In the genomic region with DNA sequence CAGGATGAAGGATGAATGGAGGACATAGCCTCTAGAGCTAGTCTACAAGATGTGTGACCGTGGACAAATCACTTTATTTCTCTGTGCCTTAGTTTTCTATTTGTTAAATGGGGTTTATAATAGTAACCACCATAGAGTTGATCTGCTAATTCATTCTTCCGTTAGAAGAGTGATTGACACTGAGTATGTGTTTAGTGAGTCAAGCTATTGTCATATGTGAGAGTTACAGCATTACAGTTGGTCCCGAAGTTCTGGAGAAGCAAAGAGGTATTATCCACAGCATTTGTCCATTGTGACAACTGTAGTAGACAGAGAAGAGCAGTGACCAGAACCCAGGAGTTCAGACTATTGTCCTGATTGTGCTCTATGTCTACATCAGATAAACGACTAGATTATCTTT, we compare ENCODE assay signal across 16 cellular contexts. TPM values are rescaled to one million over a fixed set of nuclear protein-coding genes. Genes with fewer than 3 reads are reported as not detected.
"Had no signal": no experiment of that assay in that cellular context is flagged by ENCODE, and none has a peak within 500 bp of the region (broad histone marks: within the 10 kb centered on the region; RNA-seq: fewer than 3 reads in every experiment).

No MANE protein-coding gene starts in this region.

- H3K36me3 ChIP-seq: brain microvascular endothelial cell, spleen, uterus had no signal

- H3K27ac Mint-ChIP-seq: activated B cell treated with CpG ODN at 0.5 μM for 24 hours; activated CD4-positive, alpha-beta memory T cell treated with anti-CD3 and anti-CD28 coated beads for 36 hours; nephron progenitor cell had no signal

- H3K27me3 Mint-ChIP-seq: activated CD4-positive, alpha-beta memory T cell treated with anti-CD3 and anti-CD28 coated beads for 36 hours had no signal

- H3K4me1 ChIP-seq: uterus had no signal

- H3K4me3 Mint-ChIP-seq: activated B cell treated with CpG ODN at 0.5 μM for 24 hours; activated CD4-positive, alpha-beta memory T cell treated with anti-CD3 and anti-CD28 coated beads for 36 hours; nephron progenitor cell had no signal

- DNase-seq: activated B cell treated with CpG ODN at 0.5 μM for 24 hours; activated CD4-positive, alpha-beta memory T cell treated with anti-CD3 and anti-CD28 coated beads for 36 hours; activated CD4-positive, alpha-beta T cell treated with anti-CD3 and anti-CD28 coated beads for 4 hours; activated naive CD4-positive, alpha-beta T cell; activated T-cell treated with anti-CD3 and anti-CD28 coated beads for 4 hours; aorta; brain microvascular endothelial cell; cortex of kidney; effector CD8-positive, alpha-beta T cell; nephron progenitor cell; occipital lobe; retina; spleen; stimulated activated CD4-positive, alpha-beta T cell treated with anti-CD3 and anti-CD28 coated beads, Interleukin-4, amount 100 ng/mL, for 4 hours; stimulated activated naive CD4-positive, alpha-beta T cell; uterus had no signal

- H3K27ac ChIP-seq: brain microvascular endothelial cell, uterus had no signal

- H3K27me3 ChIP-seq: brain microvascular endothelial cell, spleen, uterus had no signal

- H3K9me3 ChIP-seq: spleen, uterus had no signal

- H3K4me3 ChIP-seq: spleen, uterus had no signal

- H3K9me3 Mint-ChIP-seq: activated B cell treated with CpG ODN at 0.5 μM for 24 hours; activated CD4-positive, alpha-beta memory T cell treated with anti-CD3 and anti-CD28 coated beads for 36 hours had no signal

- H3K4me1 Mint-ChIP-seq: nephron progenitor cell had no signal

RNA-seq across cellular contexts. Expression of a gene that starts 14.1 kb away (rescaled TPM):
- total RNA-seq: activated B cell treated with CpG ODN at 0.5 μM for 24 hours had no signal
